16 cellular contexts compared by ENCODE assay signal in genomic region chr7:95910341-95910740, GRCh38.
A peak's percentile ranks its signal among the peaks of the same experiment; 100 is the strongest.
DNase-seq lines count a peak whose midpoint lies in the region; ATAC-seq lines count a peak whose summit lies in the region.
"Had no signal": no experiment of that assay in that cellular context is flagged by ENCODE, and none has a peak within 500 bp of the region (broad histone marks: within the 10 kb centered on the region; RNA-seq: fewer than 3 reads in every experiment).

No MANE protein-coding gene starts in this region.

- no peak overlapping the region for H3K4me2 ChIP-seq in GM23248 (ENCODE audit: unreplicated experiment)
- H3K4me2 ChIP-seq: GM23338 had no signal

- no peaks in the 10 kb centered on the region for H3F3A ChIP-seq in GM23248 (ENCODE audit: insufficient read depth)

- H3K27ac ChIP-seq in GM23248 = no peak overlapping the region
- H3K27ac ChIP-seq: 22Rv1, HL-60 had no signal

- no peaks in the 10 kb centered on the region for H3K9me2 ChIP-seq in GM23248 (ENCODE audit: insufficient read depth)

- H3K9me3 ChIP-seq in T-helper 17 cell (ENCODE audit: control insufficient read depth, low read length, poor library complexity, severe bottlenecking) = no peaks in the 10 kb centered on the region
- no peaks in the 10 kb centered on the region for H3K9me3 ChIP-seq in GM23248 (ENCODE audit: low read depth)

- peaks cover 72% of the 10 kb centered on the region for H3K27me3 Mint-ChIP-seq in T-helper 17 cell

- no peak overlapping the region for H3K4me3 Mint-ChIP-seq in T-helper 17 cell
- H3K4me3 Mint-ChIP-seq: CD8-positive, alpha-beta T cell; GM23338 had no signal

- no peak overlapping the region for H2AFZ ChIP-seq in GM23248
- H2AFZ ChIP-seq: GM23338 had no signal

- H3K4me3 ChIP-seq in GM23248 = no peak overlapping the region
- H3K4me3 ChIP-seq: GM23338 had no signal

- peak overlapping the region; percentile 68 for H3K27ac Mint-ChIP-seq in T-helper 17 cell
- H3K27ac Mint-ChIP-seq: CD14-positive monocyte; CD8-positive, alpha-beta T cell; GM23338 had no signal

- H3K4me1 ChIP-seq in GM23248 (ENCODE audit: insufficient read depth) = no peaks in the 10 kb centered on the region

- in situ Hi-C loops in GM23248 (cut with MboI) = loop anchor here (25.0 kb wide), 1 partner anchor 1927 kb away; no protein-coding TSS in a partner anchor

- H3K4me1 Mint-ChIP-seq in T-helper 17 cell = peaks cover 2% of the 10 kb centered on the region

- H4K20me1 ChIP-seq in GM23248 (ENCODE audit: insufficient read depth) = no peaks in the 10 kb centered on the region

- ATAC-seq in T-helper 17 cell = no peak
- ATAC-seq: CD8-positive, alpha-beta T cell; GM23338 had no signal

- DNase-seq in DMS 273 (lab: John Stamatoyannopoulos, UW; ENCODE audit: unreplicated experiment) = peak; percentile 42
- no peak for DNase-seq in DMS 273 treated with DMSO at 0.1 percent for 48 hours (lab: John Stamatoyannopoulos, UW)
- peak; percentile 47 for DNase-seq in DMS53 treated with DMSO at 0.1 percent for 48 hours (lab: John Stamatoyannopoulos, UW; ENCODE audit: unreplicated experiment)
- peak; percentile 98 for DNase-seq in NCI-H524 treated with DMSO at 0.1 percent for 48 hours (lab: John Stamatoyannopoulos, UW)
- DNase-seq in T-helper 17 cell = no peak
- no peak for DNase-seq in activated gamma-delta T cell (lab: John Stamatoyannopoulos, UW)
- no peak for DNase-seq in GM23248
- no peak for DNase-seq in NCI-H2171 (lab: John Stamatoyannopoulos, UW)
- DNase-seq: CD8-positive, alpha-beta T cell; COR-L47; GF-D8; H7 had no signal

- H3K9ac ChIP-seq in GM23248 = no peak overlapping the region

- H3K27me3 ChIP-seq in GM23248 (replicated peaks; ENCODE audit: insufficient read depth) = peaks cover 3% of the 10 kb centered on the region; the same call in 1 of the 2 replicates

- no peaks in the 10 kb centered on the region for H3K36me3 ChIP-seq in GM23248 (ENCODE audit: low read depth)

- H3K79me2 ChIP-seq in GM23248 (ENCODE audit: insufficient read depth) = no peaks in the 10 kb centered on the region

- H3K36me3 Mint-ChIP-seq in T-helper 17 cell (ENCODE audit: low read depth) = no peaks in the 10 kb centered on the region
- H3K36me3 Mint-ChIP-seq: CD14-positive monocyte; CD8-positive, alpha-beta T cell had no signal

Comparison
In these comparisons a context has a peak if more than half of its experiments do, and no peak if none do; other contexts are left out.
1. DNase-seq: peak in DMS 273 (single experiment), DMS53 treated with DMSO at 0.1 percent for 48 hours (single experiment) and NCI-H524 treated with DMSO at 0.1 percent for 48 hours (single experiment); none in DMS 273 treated with DMSO at 0.1 percent for 48 hours (single experiment), T-helper 17 cell (0 of 3), activated gamma-delta T cell (single experiment), GM23248 (single experiment) and NCI-H2171 (single experiment).